21 cellular contexts compared by ENCODE assay signal in genomic region chr4:128700659-128701350, GRCh38.
DNase-seq lines count a peak whose midpoint lies in the region; ATAC-seq and TF ChIP-seq lines count a peak whose summit lies in the region.
"Had no signal": no experiment of that assay in that cellular context is flagged by ENCODE, and none has a peak within 500 bp of the region (broad histone marks: within the 10 kb centered on the region; RNA-seq: fewer than 3 reads in every experiment).

No MANE protein-coding gene starts in this region.

- no peak overlapping the region for H3K27ac ChIP-seq in GM23248
- H3K27ac ChIP-seq: HL-60, SJSA1 had no signal

- in situ Hi-C loops in GM23248 (cut with MboI) = no loop called here
- in situ Hi-C loops in astrocyte of the spinal cord (cut with HindIII; ENCODE audit: low sequenced_read_pairs) = no loop called here

- H3K27ac Mint-ChIP-seq in Caco-2 (ENCODE audit: unreplicated experiment) = no peak overlapping the region
- H3K27ac Mint-ChIP-seq: B cell, CD14-positive monocyte, GM23338 had no signal

- H3K36me3 ChIP-seq in GM23248 (ENCODE audit: low read depth) (no peaks in the 10 kb centered on the region), Caco-2 (ENCODE audit: control insufficient read depth, insufficient read depth, low read length) (no peaks in the 10 kb centered on the region)
- H3K36me3 ChIP-seq: HAP-1, SJSA1 had no signal

- H3K9me2 ChIP-seq in GM23248 (ENCODE audit: insufficient read depth) = no peaks in the 10 kb centered on the region

- peak; percentile 40 for DNase-seq in GM23248
- DNase-seq in astrocyte of the spinal cord (ENCODE audit: low read depth, low spot score) = peak; percentile 8
- peak; percentile 24 for DNase-seq in fibroblast of villous mesenchyme (ENCODE audit: low read depth)
- DNase-seq in stimulated activated CD4-positive, alpha-beta T cell treated with anti-CD3 and anti-CD28 coated beads, Interleukin-4, amount 100 ng/mL, for 4 hours = no peak
- no peak for DNase-seq in NCI-H526 treated with DMSO at 0.1 percent for 48 hours (lab: John Stamatoyannopoulos, UW)
- DNase-seq in Caco-2 = no peak
- DNase-seq: DMS53, GDM1, NCI-H1694, NCI-H2081 treated with DMSO at 0.1 percent for 48 hours, NCI-H446, NCI-H526, OCI-M1 had no signal

- intact Hi-C loops in Caco-2 (cut with micrococcal nuclease; ENCODE audit: unreplicated experiment) = no loop called here

- H3K4me1 ChIP-seq in GM23248 (ENCODE audit: insufficient read depth) (no peaks in the 10 kb centered on the region), Caco-2 (no peaks in the 10 kb centered on the region)
- H3K4me1 ChIP-seq: SJSA1 had no signal

- H3K79me2 ChIP-seq in GM23248 (ENCODE audit: insufficient read depth) = no peaks in the 10 kb centered on the region

- H4K20me1 ChIP-seq in GM23248 (ENCODE audit: insufficient read depth) = no peaks in the 10 kb centered on the region

- no peaks in the 10 kb centered on the region for H3K27me3 Mint-ChIP-seq in Caco-2 (ENCODE audit: insufficient read depth, unreplicated experiment)
- H3K27me3 Mint-ChIP-seq: B cell had no signal

- H2AFZ ChIP-seq in GM23248 = no peak overlapping the region
- H2AFZ ChIP-seq: GM23338 had no signal

- no peaks in the 10 kb centered on the region for H3K27me3 ChIP-seq in GM23248 (replicated peaks; ENCODE audit: insufficient read depth)
- H3K27me3 ChIP-seq in Caco-2 (replicated peaks; ENCODE audit: control insufficient read depth, insufficient read depth, low read length) = no peaks in the 10 kb centered on the region
- H3K27me3 ChIP-seq: SJSA1 had no signal

- H3K4me3 ChIP-seq in GM23248 (no peak overlapping the region), astrocyte of the spinal cord (ENCODE audit: low read depth, low read length) (no peak overlapping the region), fibroblast of villous mesenchyme (ENCODE audit: low read depth, low read length) (no peak overlapping the region), Caco-2 (ENCODE audit: low read depth, low read length) (no peak overlapping the region)
- H3K4me3 ChIP-seq: GM23338, HAP-1, SJSA1 had no signal

- no peaks in the 10 kb centered on the region for H3K9me3 ChIP-seq in GM23248 (ENCODE audit: low read depth)
- H3K9me3 ChIP-seq in Caco-2 = no peaks in the 10 kb centered on the region
- H3K9me3 ChIP-seq: HAP-1, SJSA1 had no signal

- H3K4me1 Mint-ChIP-seq in Caco-2 (ENCODE audit: low read depth, unreplicated experiment) = peaks cover 7% of the 10 kb centered on the region
- H3K4me1 Mint-ChIP-seq: B cell, CD14-positive monocyte, GM23338 had no signal

- TF ChIP-seq CTCF in astrocyte of the spinal cord (IDR thresholded peaks at IDR 0.05; ENCODE audit: low read depth, low read length) (no peak), fibroblast of villous mesenchyme (IDR thresholded peaks at IDR 0.05; ENCODE audit: insufficient read depth, low read depth, low read length) (no peak), Caco-2 (IDR thresholded peaks at IDR 0.05; ENCODE audit: insufficient read depth in 1 of 2, low read depth in 1 of 2, low read length in 1 of 2, severe bottlenecking in 1 of 2, unreplicated experiment in 1 of 2) (no peak)

- no peak for ATAC-seq in GM21515 (IDR thresholded peaks at IDR 0.05; ENCODE audit: unreplicated experiment)
- ATAC-seq: GM23338, Right ventricle myocardium inferior had no signal

- H3F3A ChIP-seq in GM23248 (ENCODE audit: insufficient read depth) = no peaks in the 10 kb centered on the region

- no peak overlapping the region for H3K4me2 ChIP-seq in GM23248 (ENCODE audit: unreplicated experiment)
- H3K4me2 ChIP-seq: GM23338 had no signal

- CTCF ChIA-PET in Caco-2 (lab: Charles Lee) = no interaction called here

- 100% methylated on average over 1 of the region's 1 CpG for WGBS in GM23248 (ENCODE audit: low coverage in 1 of 2, low lambda C conversion rate in 2 of 2, missing lambda C conversion rate in 2 of 2), 2 experiments

- H3K9ac ChIP-seq in GM23248 = no peak overlapping the region

- H3K36me3 Mint-ChIP-seq in Caco-2 (ENCODE audit: insufficient read depth, unreplicated experiment) = no peaks in the 10 kb centered on the region
- H3K36me3 Mint-ChIP-seq: CD14-positive monocyte had no signal

- POLR2A ChIA-PET in Caco-2 (lab: Charles Lee) = no interaction called here

- no TSS peak for BruUV-seq in Caco-2 (replicated peaks; lab: Mats Ljungman, UMichigan)

- H3K9me3 Mint-ChIP-seq in Caco-2 (ENCODE audit: unreplicated experiment) = no peaks in the 10 kb centered on the region

- no peak overlapping the region for H3K4me3 Mint-ChIP-seq in Caco-2 (ENCODE audit: unreplicated experiment)
- H3K4me3 Mint-ChIP-seq: B cell, CD14-positive monocyte, GM23338 had no signal

Comparison
In these comparisons a context has a peak if more than half of its experiments do, and no peak if none do; other contexts are left out.
1. DNase-seq: peak in GM23248 (single experiment), astrocyte of the spinal cord (single experiment) and fibroblast of villous mesenchyme (single experiment); none in stimulated activated CD4-positive, alpha-beta T cell treated with anti-CD3 and anti-CD28 coated beads, Interleukin-4, amount 100 ng/mL, for 4 hours (0 of 2), NCI-H526 treated with DMSO at 0.1 percent for 48 hours (single experiment) and Caco-2 (0 of 2).